8 cellular contexts compared by ENCODE assay signal in genomic region chr22:46079861-46080821, GRCh38.
DNase-seq lines count a peak whose midpoint lies in the region; ATAC-seq, FAIRE-seq and TF ChIP-seq lines count a peak whose summit lies in the region.

No MANE protein-coding gene starts in this region.

- peak; percentile 60 for FAIRE-seq in RCC 7860 (lab: Jason Lieb, UNC)

- no peak overlapping the region for H3K4me3 Mint-ChIP-seq in activated T-cell treated with anti-CD3 and anti-CD28 coated beads, Interleukin-2, amount 50 U/mL, for 4 hours
- H3K4me3 Mint-ChIP-seq in type B pancreatic cell = no peak overlapping the region

- H3K27me3 Mint-ChIP-seq in activated T-cell treated with anti-CD3 and anti-CD28 coated beads, Interleukin-2, amount 50 U/mL, for 4 hours (ENCODE audit: low read depth) = no peaks in the 10 kb centered on the region
- peaks cover 23% of the 10 kb centered on the region for H3K27me3 Mint-ChIP-seq in type B pancreatic cell

- no peak for ATAC-seq in activated T-cell treated with anti-CD3 and anti-CD28 coated beads, Interleukin-2, amount 50 U/mL, for 4 hours

- no peak overlapping the region for H3K27ac Mint-ChIP-seq in type B pancreatic cell

- H3K4me3 ChIP-seq in fibroblast of the aortic adventitia (ENCODE audit: low read depth, low read length) = peak overlapping the region; percentile 98

- DNase-seq in EL = peak; percentile 95
- peak; percentile 92 for DNase-seq in RCC 7860 (ENCODE audit: low spot score)
- peak; percentile 90 for DNase-seq in fibroblast of the aortic adventitia (ENCODE audit: low read depth)
- DNase-seq in putamen (ENCODE audit: low spot score) = peak; percentile 96
- no peak for DNase-seq in activated T-cell treated with anti-CD3 and anti-CD28 coated beads, Interleukin-2, amount 50 U/mL, for 4 hours
- DNase-seq in activated CD8-positive, alpha-beta memory T cell treated with anti-CD3 and anti-CD28 coated beads for 24 hours = no peak
- no peak for DNase-seq in middle frontal gyrus (ENCODE audit: extremely low spot score, low spot score)
- no peak for DNase-seq in type B pancreatic cell (ENCODE audit: extremely low spot score, unreplicated experiment)

- peaks cover 24% of the 10 kb centered on the region for H3K4me1 Mint-ChIP-seq in activated T-cell treated with anti-CD3 and anti-CD28 coated beads, Interleukin-2, amount 50 U/mL, for 4 hours (ENCODE audit: low read depth)
- H3K4me1 Mint-ChIP-seq in type B pancreatic cell (ENCODE audit: unreplicated experiment) = peaks cover 13% of the 10 kb centered on the region

- H3K36me3 Mint-ChIP-seq in activated T-cell treated with anti-CD3 and anti-CD28 coated beads, Interleukin-2, amount 50 U/mL, for 4 hours (ENCODE audit: insufficient read depth) = no peaks in the 10 kb centered on the region
- no peaks in the 10 kb centered on the region for H3K36me3 Mint-ChIP-seq in type B pancreatic cell

- no peaks in the 10 kb centered on the region for H3K9me3 Mint-ChIP-seq in activated T-cell treated with anti-CD3 and anti-CD28 coated beads, Interleukin-2, amount 50 U/mL, for 4 hours
- H3K9me3 Mint-ChIP-seq in type B pancreatic cell = no peaks in the 10 kb centered on the region

- TF ChIP-seq CTCF in fibroblast of the aortic adventitia (IDR thresholded peaks at IDR 0.05; ENCODE audit: insufficient read depth, low read length) (no peak), type B pancreatic cell (conservative IDR thresholded peaks at IDR 0.05) (no peak)

Comparison
In these comparisons a context has a peak if more than half of its experiments do, and no peak if none do; other contexts are left out.
1. DNase-seq: peak in EL (single experiment), RCC 7860 (single experiment), fibroblast of the aortic adventitia (single experiment) and putamen (single experiment); none in activated T-cell treated with anti-CD3 and anti-CD28 coated beads, Interleukin-2, amount 50 U/mL, for 4 hours (single experiment), activated CD8-positive, alpha-beta memory T cell treated with anti-CD3 and anti-CD28 coated beads for 24 hours (single experiment), middle frontal gyrus (single experiment) and type B pancreatic cell (single experiment).